Comparison of ENCODE assay signal across 13 cellular contexts in genomic region chr7:99324559-99324958, GRCh38. TPM values are rescaled to one million over a fixed set of nuclear protein-coding genes. Genes with fewer than 3 reads are reported as not detected.
DNase-seq lines count a peak whose midpoint lies in the region; ATAC-seq and TF ChIP-seq lines count a peak whose summit lies in the region.
"Had no signal": no experiment of that assay in that cellular context is flagged by ENCODE, and none has a peak within 500 bp of the region (broad histone marks: within the 10 kb centered on the region; RNA-seq: fewer than 3 reads in every experiment).

No MANE protein-coding gene starts in this region.

- H3K36me3 ChIP-seq in HUES6 (ENCODE audit: control insufficient read depth, insufficient read depth, low read length) (no peaks in the 10 kb centered on the region), WERI-Rb-1 (peaks cover 13% of the 10 kb centered on the region)
- H3K36me3 ChIP-seq: spleen had no signal

- H3K9me3 ChIP-seq in HUES6 (ENCODE audit: control insufficient read depth, insufficient read depth, low read depth, low read length) = no peaks in the 10 kb centered on the region
- no peaks in the 10 kb centered on the region for H3K9me3 ChIP-seq in WERI-Rb-1 (ENCODE audit: severe bottlenecking)
- H3K9me3 ChIP-seq: spleen had no signal

- peaks cover 13% of the 10 kb centered on the region for H3K4me1 ChIP-seq in HUES6 (ENCODE audit: control insufficient read depth, insufficient read depth, low read length)

- peaks cover 18% of the 10 kb centered on the region for H3K4me1 Mint-ChIP-seq in activated naive CD8-positive, alpha-beta T cell treated with anti-CD3 and anti-CD28 coated beads, Interleukin-2, amount 10 ng/mL, durations not matched to agents 7 days and 5 days

- H3K27me3 ChIP-seq in HUES6 (ENCODE audit: control insufficient read depth, insufficient read depth, low read length) = no peaks in the 10 kb centered on the region
- H3K27me3 ChIP-seq in WERI-Rb-1 (ENCODE audit: insufficient read depth, low read depth, severe bottlenecking) = no peaks in the 10 kb centered on the region
- H3K27me3 ChIP-seq: spleen had no signal

- H3K9ac ChIP-seq in HUES6 (ENCODE audit: low read length) = peak overlapping the region; percentile 88

- H3K27ac ChIP-seq in C4-2B (peak overlapping the region; percentile 82; the same call in 1 of the 2 replicates), HUES6 (ENCODE audit: low read depth, low read length) (no peak overlapping the region), substantia nigra (ENCODE audit: low read depth, low read length, poor library complexity, severe bottlenecking) (no peak overlapping the region), WERI-Rb-1 (no peak overlapping the region; the same call in 1 of the 2 replicates)

- H3K4me3 Mint-ChIP-seq in activated naive CD8-positive, alpha-beta T cell treated with anti-CD3 and anti-CD28 coated beads, Interleukin-2, amount 10 ng/mL, durations not matched to agents 7 days and 5 days = peak overlapping the region; percentile 83

- no peak for ATAC-seq in activated naive CD8-positive, alpha-beta T cell treated with anti-CD3 and anti-CD28 coated beads, Interleukin-2, amount 10 ng/mL, durations not matched to agents 7 days and 5 days (ENCODE audit: low read depth)
- no peak for ATAC-seq in GM21515 (IDR thresholded peaks at IDR 0.05; ENCODE audit: unreplicated experiment)

- no peaks in the 10 kb centered on the region for H3K9me3 Mint-ChIP-seq in activated naive CD8-positive, alpha-beta T cell treated with anti-CD3 and anti-CD28 coated beads, Interleukin-2, amount 10 ng/mL, durations not matched to agents 7 days and 5 days

- no peak for TF ChIP-seq CTCF in C4-2B (conservative IDR thresholded peaks at IDR 0.05)
- no peak for TF ChIP-seq CTCF in WERI-Rb-1 (IDR thresholded peaks at IDR 0.05; ENCODE audit: low read depth, low read length)

- H3K27ac Mint-ChIP-seq in activated naive CD8-positive, alpha-beta T cell treated with anti-CD3 and anti-CD28 coated beads, Interleukin-2, amount 10 ng/mL, durations not matched to agents 7 days and 5 days = no peak overlapping the region

- peaks cover 3% of the 10 kb centered on the region for H3K27me3 Mint-ChIP-seq in activated naive CD8-positive, alpha-beta T cell treated with anti-CD3 and anti-CD28 coated beads, Interleukin-2, amount 10 ng/mL, durations not matched to agents 7 days and 5 days

- no peak for DNase-seq in activated naive CD8-positive, alpha-beta T cell treated with anti-CD3 and anti-CD28 coated beads, Interleukin-2, amount 10 ng/mL, durations not matched to agents 7 days and 5 days
- DNase-seq in mesenteric fat pad (ENCODE audit: low spot score) (peak; percentile 84), substantia nigra (lab: John Stamatoyannopoulos, UW) (no peak), DMS 273 treated with DMSO at 0.1 percent for 48 hours (lab: John Stamatoyannopoulos, UW) (no peak), WERI-Rb-1 (no peak)
- DNase-seq: cerebellar nuclear complex, NCI-H2171 treated with DMSO at 0.1 percent for 48 hours had no signal

- peak overlapping the region; percentile 88 for H3K4me3 ChIP-seq in HUES6 (ENCODE audit: low read depth, low read length)
- no peak overlapping the region for H3K4me3 ChIP-seq in WERI-Rb-1 (ENCODE audit: low read depth, low read length)

- H3K36me3 Mint-ChIP-seq in activated naive CD8-positive, alpha-beta T cell treated with anti-CD3 and anti-CD28 coated beads, Interleukin-2, amount 10 ng/mL, durations not matched to agents 7 days and 5 days = peaks cover 5% of the 10 kb centered on the region

- POLR2A ChIA-PET in activated naive CD8-positive, alpha-beta T cell treated with anti-CD3 and anti-CD28 coated beads, Interleukin-2, amount 10 ng/mL, durations not matched to agents 7 days and 5 days (lab: Charles Lee) = interaction anchor here (1.5 to 1.7 kb wide), 2 partner anchors 84 to 180 kb away, joined by 5 to 8 read pairs; partner anchors contain the start of genes BUD31, PDAP1 and SMURF1

RNA-seq across cellular contexts. Expression of gene ARPC1A, which starts 1.1 kb away (rescaled TPM):
- 10 to 100 TPM; 50.6 to 53.5 TPM for total RNA-seq in activated naive CD8-positive, alpha-beta T cell treated with anti-CD3 and anti-CD28 coated beads, Interleukin-2, amount 10 ng/mL, durations not matched to agents 7 days and 5 days
- 109 TPM for total RNA-seq in mesenteric fat pad

RNA-seq across cellular contexts. Expression of gene ARPC1B, which starts 50.0 kb away (rescaled TPM):
- total RNA-seq in activated naive CD8-positive, alpha-beta T cell treated with anti-CD3 and anti-CD28 coated beads, Interleukin-2, amount 10 ng/mL, durations not matched to agents 7 days and 5 days = 100 to 1,000 TPM; 318 to 319 TPM
- total RNA-seq in mesenteric fat pad = 159 TPM

RNA-seq across cellular contexts. Expression of gene MYH16, which starts 51.9 kb away (rescaled TPM):
- not detected for total RNA-seq in activated naive CD8-positive, alpha-beta T cell treated with anti-CD3 and anti-CD28 coated beads, Interleukin-2, amount 10 ng/mL, durations not matched to agents 7 days and 5 days
- not detected for total RNA-seq in mesenteric fat pad
- total RNA-seq: G401, spleen, subcutaneous adipose tissue had no signal
